Comparison of ENCODE assay signal across 8 cellular contexts in the genomic region with DNA sequence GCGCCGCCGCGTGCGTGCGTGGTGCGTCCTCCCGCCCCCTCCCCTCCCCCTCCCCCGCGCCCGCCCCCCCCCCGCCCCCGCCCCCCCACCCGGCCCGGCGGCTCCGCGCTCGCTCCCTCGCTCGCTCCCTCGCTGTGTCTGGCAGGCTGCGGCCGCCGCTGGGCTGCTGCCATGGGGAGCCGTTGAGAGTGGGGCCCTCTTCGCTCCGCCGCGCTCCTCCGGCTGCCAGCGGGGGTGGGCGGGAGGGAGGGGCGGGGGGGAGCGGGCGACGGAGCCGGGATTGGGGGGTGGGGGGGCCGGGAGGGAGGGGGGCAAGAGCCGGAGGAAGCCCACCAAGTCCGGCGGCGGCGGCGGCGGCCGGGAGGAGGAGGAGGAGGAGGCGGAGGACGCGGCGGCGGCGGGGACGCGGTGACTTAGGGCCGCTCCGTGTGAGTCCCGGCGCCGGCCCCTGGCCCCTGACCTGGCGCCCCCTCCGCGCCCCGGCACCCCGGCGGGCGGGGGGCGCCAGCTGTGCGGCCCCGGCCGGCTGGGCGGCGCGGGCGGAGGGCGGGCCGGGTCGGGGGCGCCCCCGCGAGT. TPM values are rescaled to one million over a fixed set of nuclear protein-coding genes. Genes with fewer than 3 reads are reported as not detected.
DNase-seq lines count a peak whose midpoint lies in the region; ATAC-seq, FAIRE-seq and TF ChIP-seq lines count a peak whose summit lies in the region.

No MANE protein-coding gene starts in this region.

- H3K4me3 Mint-ChIP-seq in activated naive CD8-positive, alpha-beta T cell treated with anti-CD3 and anti-CD28 coated beads, Interleukin-2, amount 10 ng/mL, durations not matched to agents 7 days and 5 days = no peak overlapping the region

- H3K36me3 ChIP-seq in lung (ENCODE audit: control insufficient read depth in 2 of 2, insufficient read depth in 2 of 2, low read length in 2 of 2) = peaks cover 0 to 2% of the 10 kb centered on the region in 2 donors

- 7% methylated on average over 6 of the region's 81 CpGs for WGBS in A549 (ENCODE audit: missing lambda C conversion rate)
- WGBS in lung, 2 donors = 0 to 1% methylated on average over 2 to 63 of the region's 81 CpGs

- POLR2A ChIA-PET in A549 (lab: Yijun Ruan, JAX) = interaction anchor here (0.5 to 2.1 kb wide), 24 partner anchors 12 to 1499 kb away, joined by 3 to 10 read pairs (median 4); a partner anchor contains a TSS
- POLR2A ChIA-PET in activated naive CD8-positive, alpha-beta T cell treated with anti-CD3 and anti-CD28 coated beads, Interleukin-2, amount 10 ng/mL, durations not matched to agents 7 days and 5 days (lab: Charles Lee) = interaction anchor here (0.9 to 3.8 kb wide), 7 partner anchors 10 to 794 kb away, joined by 3 to 14 read pairs (median 5); a partner anchor contains a TSS

- peak overlapping the region; percentile 89; the same call in 2 of the 3 replicates for H3K4me2 ChIP-seq in A549

- no peak overlapping the region for H3K27ac Mint-ChIP-seq in activated naive CD8-positive, alpha-beta T cell treated with anti-CD3 and anti-CD28 coated beads, Interleukin-2, amount 10 ng/mL, durations not matched to agents 7 days and 5 days

- TF ChIP-seq CTCF in A549 (IDR thresholded peaks at IDR 0.05) (no peak), lung (IDR thresholded peaks at IDR 0.05; ENCODE audit: control extremely low read depth, extremely low read depth) (no peak)

- H3K4me1 Mint-ChIP-seq in activated naive CD8-positive, alpha-beta T cell treated with anti-CD3 and anti-CD28 coated beads, Interleukin-2, amount 10 ng/mL, durations not matched to agents 7 days and 5 days = peaks cover 32% of the 10 kb centered on the region

- no peak for TF ChIP-seq EP300 in A549 (IDR thresholded peaks at IDR 0.05)

- CTCF ChIA-PET in A549 (lab: Yijun Ruan, JAX) = no interaction called here

- H3K9me3 ChIP-seq in A549 (no peaks in the 10 kb centered on the region), lung (ENCODE audit: control insufficient read depth in 2 of 2, insufficient read depth in 1 of 2, low read length in 1 of 2) (no peaks in the 10 kb centered on the region)

- ATAC-seq in A549 (peak in 1 of 2 experiments; percentile 20; a peak in 1 of 6 replicates), lung (ENCODE audit: insufficient read depth, low FRiP score) (no peak), GM19328 (IDR thresholded peaks at IDR 0.05; ENCODE audit: unreplicated experiment) (no peak), GM19452 (IDR thresholded peaks at IDR 0.05; ENCODE audit: unreplicated experiment) (no peak)
- ATAC-seq in activated naive CD8-positive, alpha-beta T cell treated with anti-CD3 and anti-CD28 coated beads, Interleukin-2, amount 10 ng/mL, durations not matched to agents 7 days and 5 days (ENCODE audit: low read depth) = no peak

- no peaks in the 10 kb centered on the region for H3K27me3 ChIP-seq in lung (ENCODE audit: control insufficient read depth, insufficient read depth)

- no peak for FAIRE-seq in A549 (lab: Jason Lieb, UNC)

- H3K4me3 ChIP-seq in A549 = peak overlapping the region; percentile 63
- H3K4me3 ChIP-seq in lung = peak overlapping the region; percentile 72

- H3K9me3 Mint-ChIP-seq in activated naive CD8-positive, alpha-beta T cell treated with anti-CD3 and anti-CD28 coated beads, Interleukin-2, amount 10 ng/mL, durations not matched to agents 7 days and 5 days = no peaks in the 10 kb centered on the region

- no peak for TF ChIP-seq RAD21 in A549 (conservative IDR thresholded peaks at IDR 0.05 in 1 of 2, IDR thresholded peaks at IDR 0.05 in 1 of 2)

- peaks cover 2% of the 10 kb centered on the region for H3K36me3 Mint-ChIP-seq in activated naive CD8-positive, alpha-beta T cell treated with anti-CD3 and anti-CD28 coated beads, Interleukin-2, amount 10 ng/mL, durations not matched to agents 7 days and 5 days

- H3K27me3 Mint-ChIP-seq in activated naive CD8-positive, alpha-beta T cell treated with anti-CD3 and anti-CD28 coated beads, Interleukin-2, amount 10 ng/mL, durations not matched to agents 7 days and 5 days = peaks cover 3% of the 10 kb centered on the region

- TF ChIP-seq POLR2A in A549 (IDR thresholded peaks at IDR 0.05; ENCODE audit: low read length) (0 out of 2 replicates have a peak, but pooled peaks have one; percentile 23), GM19099 (IDR thresholded peaks at IDR 0.05; ENCODE audit: extremely low read depth, insufficient read length, low read depth) (peak; percentile 48)

- peak overlapping the region; percentile 87 to 100 for H3K27ac ChIP-seq in A549
- H3K27ac ChIP-seq in lung (ENCODE audit: low read depth in 1 of 2, low read length in 1 of 2) = peak overlapping the region; percentile 73 to 93

- DNase-seq in A549 (ENCODE audit: low read depth in 1 of 2, low spot score in 1 of 2) (no peak), lung (ENCODE audit: low spot score) (no peak), activated gamma-delta T cell treated with Interleukin-2 at 50 U/mL for 16 hours (no peak), NCI-H187 treated with DMSO at 0.1 percent for 48 hours (lab: John Stamatoyannopoulos, UW) (no peak)
- DNase-seq in activated naive CD8-positive, alpha-beta T cell treated with anti-CD3 and anti-CD28 coated beads, Interleukin-2, amount 10 ng/mL, durations not matched to agents 7 days and 5 days = peak; percentile 68

- peaks cover 30% of the 10 kb centered on the region for H3K4me1 ChIP-seq in A549
- peaks cover 0 to 3% of the 10 kb centered on the region in 2 donors for H3K4me1 ChIP-seq in lung (ENCODE audit: control insufficient read depth in 2 of 2, insufficient read depth in 2 of 2, low read length in 2 of 2)

TF ChIP-seq in A549, 52 proteins besides CTCF, POLR2A, EP300 and RAD21:
- TF ChIP-seq JUN (IDR thresholded peaks at IDR 0.05) (peak in 1 of 2 experiments; percentile 17; a peak in 1 of 5 replicates), SREBF2 (IDR thresholded peaks at IDR 0.05) (no peak)

RNA-seq across cellular contexts. Expression of a gene that starts 2.4 kb away (rescaled TPM):
- polyA plus RNA-seq in A549 (2011; rRNA removed) (9.1 and 9.9 TPM in 2 replicates), A549 (2017; fragmentation: RNase III; extraction: RNeasy Plus Mini Kit Qiagen cat#74134 plus additional on column Dnase treatment) (9.3 to 10.0 TPM (median 9.7 TPM) in 3 replicates), lung (10 to 100 TPM in 1 of 2 donors, 1 to 10 TPM in 1; 8.9 to 15.8 TPM)
- polyA plus RNA-seq in A549 (2012; cell fraction: cytosol; rRNA removed) = 6.1 and 7.1 TPM in 2 replicates
- polyA plus RNA-seq in A549 (2012; cell fraction: nucleus; rRNA removed) = 8.5 and 11.8 TPM in 2 replicates
- 8.5 and 8.8 TPM in 2 replicates for polyA minus RNA-seq in A549 (2011; rRNA and poly(A)+ RNA removed)
- 10 to 100 TPM; 24.7 to 26.5 TPM for total RNA-seq in activated naive CD8-positive, alpha-beta T cell treated with anti-CD3 and anti-CD28 coated beads, Interleukin-2, amount 10 ng/mL, durations not matched to agents 7 days and 5 days
- 10 to 100 TPM; 21.0 to 21.3 TPM for total RNA-seq in lung
